Comparison of ENCODE assay signal across 1 cellular context in the genomic region with DNA sequence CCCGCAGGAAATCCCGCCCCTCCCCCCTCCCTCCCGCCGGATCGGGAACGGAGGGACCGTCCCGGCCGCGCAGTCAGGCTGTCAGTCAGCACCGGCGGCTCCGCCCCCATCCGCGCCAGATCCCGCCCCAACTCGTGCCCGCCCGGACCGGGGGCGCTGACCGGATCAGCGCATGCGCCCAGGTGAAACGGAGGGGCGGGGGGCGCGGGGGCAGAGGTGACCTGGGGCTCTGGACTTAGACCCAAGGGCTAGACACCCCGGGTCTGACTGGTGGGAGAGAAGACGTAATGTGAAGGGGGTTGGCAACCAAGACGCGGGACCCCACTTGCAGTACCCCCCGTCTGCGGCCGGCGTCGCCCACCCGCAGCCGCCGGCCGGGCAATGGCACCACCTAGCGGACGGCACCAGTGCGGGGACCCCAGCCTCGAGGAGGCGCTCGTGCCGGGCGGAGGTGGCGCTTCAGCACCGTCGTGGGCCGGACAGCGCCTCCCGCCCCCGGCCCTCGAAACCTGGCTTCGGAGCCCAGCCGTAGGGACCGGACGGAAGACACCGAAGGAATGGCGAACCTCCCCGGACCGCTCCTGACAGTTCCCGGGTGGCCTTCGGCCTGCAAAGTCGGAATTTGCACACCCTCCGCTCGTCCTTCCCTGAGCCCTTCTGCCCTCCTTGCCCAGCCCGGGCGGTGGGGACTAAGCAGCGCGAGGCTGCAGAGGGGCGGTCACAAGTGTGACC.
TF ChIP-seq lines count a peak whose summit lies in the region.

A gene with protein sequence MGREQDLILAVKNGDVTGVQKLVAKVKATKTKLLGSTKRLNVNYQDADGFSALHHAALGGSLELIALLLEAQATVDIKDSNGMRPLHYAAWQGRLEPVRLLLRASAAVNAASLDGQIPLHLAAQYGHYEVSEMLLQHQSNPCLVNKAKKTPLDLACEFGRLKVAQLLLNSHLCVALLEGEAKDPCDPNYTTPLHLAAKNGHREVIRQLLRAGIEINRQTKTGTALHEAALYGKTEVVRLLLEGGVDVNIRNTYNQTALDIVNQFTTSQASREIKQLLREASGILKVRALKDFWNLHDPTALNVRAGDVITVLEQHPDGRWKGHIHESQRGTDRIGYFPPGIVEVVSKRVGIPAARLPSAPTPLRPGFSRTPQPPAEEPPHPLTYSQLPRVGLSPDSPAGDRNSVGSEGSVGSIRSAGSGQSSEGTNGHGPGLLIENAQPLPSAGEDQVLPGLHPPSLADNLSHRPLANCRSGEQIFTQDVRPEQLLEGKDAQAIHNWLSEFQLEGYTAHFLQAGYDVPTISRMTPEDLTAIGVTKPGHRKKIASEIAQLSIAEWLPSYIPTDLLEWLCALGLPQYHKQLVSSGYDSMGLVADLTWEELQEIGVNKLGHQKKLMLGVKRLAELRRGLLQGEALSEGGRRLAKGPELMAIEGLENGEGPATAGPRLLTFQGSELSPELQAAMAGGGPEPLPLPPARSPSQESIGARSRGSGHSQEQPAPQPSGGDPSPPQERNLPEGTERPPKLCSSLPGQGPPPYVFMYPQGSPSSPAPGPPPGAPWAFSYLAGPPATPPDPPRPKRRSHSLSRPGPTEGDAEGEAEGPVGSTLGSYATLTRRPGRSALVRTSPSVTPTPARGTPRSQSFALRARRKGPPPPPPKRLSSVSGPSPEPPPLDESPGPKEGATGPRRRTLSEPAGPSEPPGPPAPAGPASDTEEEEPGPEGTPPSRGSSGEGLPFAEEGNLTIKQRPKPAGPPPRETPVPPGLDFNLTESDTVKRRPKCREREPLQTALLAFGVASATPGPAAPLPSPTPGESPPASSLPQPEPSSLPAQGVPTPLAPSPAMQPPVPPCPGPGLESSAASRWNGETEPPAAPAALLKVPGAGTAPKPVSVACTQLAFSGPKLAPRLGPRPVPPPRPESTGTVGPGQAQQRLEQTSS (N-terminal part only) (minus strand): TSS at position 15 of the 732 bp plus-strand sequence. CDS start 1,733 bp downstream, outside the sequence.

TF ChIP-seq in HepG2, 621 proteins besides CTCF, POLR2A, EP300 and RAD21 (continued from another document and continues in another):
- TF ChIP-seq, protein P1, sequence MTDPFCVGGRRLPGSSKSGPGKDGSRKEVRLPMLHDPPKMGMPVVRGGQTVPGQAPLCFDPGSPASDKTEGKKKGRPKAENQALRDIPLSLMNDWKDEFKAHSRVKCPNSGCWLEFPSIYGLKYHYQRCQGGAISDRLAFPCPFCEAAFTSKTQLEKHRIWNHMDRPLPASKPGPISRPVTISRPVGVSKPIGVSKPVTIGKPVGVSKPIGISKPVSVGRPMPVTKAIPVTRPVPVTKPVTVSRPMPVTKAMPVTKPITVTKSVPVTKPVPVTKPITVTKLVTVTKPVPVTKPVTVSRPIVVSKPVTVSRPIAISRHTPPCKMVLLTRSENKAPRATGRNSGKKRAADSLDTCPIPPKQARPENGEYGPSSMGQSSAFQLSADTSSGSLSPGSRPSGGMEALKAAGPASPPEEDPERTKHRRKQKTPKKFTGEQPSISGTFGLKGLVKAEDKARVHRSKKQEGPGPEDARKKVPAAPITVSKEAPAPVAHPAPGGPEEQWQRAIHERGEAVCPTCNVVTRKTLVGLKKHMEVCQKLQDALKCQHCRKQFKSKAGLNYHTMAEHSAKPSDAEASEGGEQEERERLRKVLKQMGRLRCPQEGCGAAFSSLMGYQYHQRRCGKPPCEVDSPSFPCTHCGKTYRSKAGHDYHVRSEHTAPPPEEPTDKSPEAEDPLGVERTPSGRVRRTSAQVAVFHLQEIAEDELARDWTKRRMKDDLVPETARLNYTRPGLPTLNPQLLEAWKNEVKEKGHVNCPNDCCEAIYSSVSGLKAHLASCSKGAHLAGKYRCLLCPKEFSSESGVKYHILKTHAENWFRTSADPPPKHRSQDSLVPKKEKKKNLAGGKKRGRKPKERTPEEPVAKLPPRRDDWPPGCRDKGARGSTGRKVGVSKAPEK (CRISPR knock-in tag; IDR thresholded peaks at IDR 0.05; ENCODE audit: borderline replicate concordance): peak; percentile 85
- TF ChIP-seq ZNF713 (CRISPR knock-in tag; IDR thresholded peaks at IDR 0.05) (no peak; the same call in none of the 2 replicates), ZSCAN31 (CRISPR knock-in tag; IDR thresholded peaks at IDR 0.05; ENCODE audit: low read depth) (peak; percentile 93), ZNF557 (CRISPR knock-in tag; IDR thresholded peaks at IDR 0.05) (peak; percentile 72; the same call in 1 of the 2 replicates), SIN3A (IDR thresholded peaks at IDR 0.05; ENCODE audit: borderline replicate concordance, low read depth, low read length) (peak; percentile 95), STAG1 (CRISPR knock-in tag; IDR thresholded peaks at IDR 0.05) (peak; percentile 91), ZMYM4 (CRISPR knock-in tag; IDR thresholded peaks at IDR 0.05) (peak; percentile 39), ESRRA (CRISPR knock-in tag; IDR thresholded peaks at IDR 0.05; ENCODE audit: low read depth) (peak; percentile 85), XRCC5 (optimal IDR thresholded peaks at IDR 0.05; ENCODE audit: low read length) (peak; percentile 96), KAT2B (IDR thresholded peaks at IDR 0.05; ENCODE audit: borderline replicate concordance, low read depth, low read length) (no peak), ELF4 (CRISPR knock-in tag; IDR thresholded peaks at IDR 0.05; ENCODE audit: borderline replicate concordance) (peak; percentile 88), ZNF615 (CRISPR knock-in tag; IDR thresholded peaks at IDR 0.05; ENCODE audit: borderline replicate concordance) (peak; percentile 97), SNRNP70 (IDR thresholded peaks at IDR 0.05; ENCODE audit: low read depth, low read length) (no peak), ZNF616 (CRISPR knock-in tag; IDR thresholded peaks at IDR 0.05; ENCODE audit: low read depth) (peak; percentile 93), SRY (CRISPR knock-in tag; IDR thresholded peaks at IDR 0.05) (peak; percentile 96), PHF20 (CRISPR knock-in tag; IDR thresholded peaks at IDR 0.05) (peak; percentile 67), NCOA5 (CRISPR knock-in tag; IDR thresholded peaks at IDR 0.05) (no peak; the same call in 1 of the 2 replicates), MAF1 (CRISPR knock-in tag; IDR thresholded peaks at IDR 0.05; ENCODE audit: borderline replicate concordance) (peak; percentile 70; the same call in 1 of the 2 replicates), FOXK1 (CRISPR knock-in tag; IDR thresholded peaks at IDR 0.05; ENCODE audit: borderline replicate concordance, low read depth) (peak; percentile 78; the same call in 1 of the 2 replicates), ZNF441 (CRISPR knock-in tag; IDR thresholded peaks at IDR 0.05; ENCODE audit: borderline replicate concordance) (peak; percentile 96)
- TF ChIP-seq, protein P2, sequence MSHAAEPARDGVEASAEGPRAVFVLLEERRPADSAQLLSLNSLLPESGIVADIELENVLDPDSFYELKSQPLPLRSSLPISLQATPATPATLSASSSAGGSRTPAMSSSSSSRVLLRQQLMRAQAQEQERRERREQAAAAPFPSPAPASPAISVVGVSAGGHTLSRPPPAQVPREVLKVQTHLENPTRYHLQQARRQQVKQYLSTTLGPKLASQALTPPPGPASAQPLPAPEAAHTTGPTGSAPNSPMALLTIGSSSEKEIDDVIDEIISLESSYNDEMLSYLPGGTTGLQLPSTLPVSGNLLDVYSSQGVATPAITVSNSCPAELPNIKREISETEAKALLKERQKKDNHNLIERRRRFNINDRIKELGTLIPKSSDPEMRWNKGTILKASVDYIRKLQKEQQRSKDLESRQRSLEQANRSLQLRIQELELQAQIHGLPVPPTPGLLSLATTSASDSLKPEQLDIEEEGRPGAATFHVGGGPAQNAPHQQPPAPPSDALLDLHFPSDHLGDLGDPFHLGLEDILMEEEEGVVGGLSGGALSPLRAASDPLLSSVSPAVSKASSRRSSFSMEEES (CRISPR knock-in tag; IDR thresholded peaks at IDR 0.05): peak; percentile 92
- TF ChIP-seq, protein P3, sequence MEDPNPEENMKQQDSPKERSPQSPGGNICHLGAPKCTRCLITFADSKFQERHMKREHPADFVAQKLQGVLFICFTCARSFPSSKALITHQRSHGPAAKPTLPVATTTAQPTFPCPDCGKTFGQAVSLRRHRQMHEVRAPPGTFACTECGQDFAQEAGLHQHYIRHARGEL (CRISPR knock-in tag; IDR thresholded peaks at IDR 0.05): peak; percentile 91; the same call in 1 of the 2 replicates
- TF ChIP-seq, protein P4, sequence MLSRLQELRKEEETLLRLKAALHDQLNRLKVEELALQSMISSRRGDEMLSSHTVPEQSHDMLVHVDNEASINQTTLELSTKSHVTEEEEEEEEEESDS (CRISPR knock-in tag; IDR thresholded peaks at IDR 0.05; ENCODE audit: borderline replicate concordance): peak; percentile 87; the same call in 1 of the 2 replicates
- TF ChIP-seq, protein P5, sequence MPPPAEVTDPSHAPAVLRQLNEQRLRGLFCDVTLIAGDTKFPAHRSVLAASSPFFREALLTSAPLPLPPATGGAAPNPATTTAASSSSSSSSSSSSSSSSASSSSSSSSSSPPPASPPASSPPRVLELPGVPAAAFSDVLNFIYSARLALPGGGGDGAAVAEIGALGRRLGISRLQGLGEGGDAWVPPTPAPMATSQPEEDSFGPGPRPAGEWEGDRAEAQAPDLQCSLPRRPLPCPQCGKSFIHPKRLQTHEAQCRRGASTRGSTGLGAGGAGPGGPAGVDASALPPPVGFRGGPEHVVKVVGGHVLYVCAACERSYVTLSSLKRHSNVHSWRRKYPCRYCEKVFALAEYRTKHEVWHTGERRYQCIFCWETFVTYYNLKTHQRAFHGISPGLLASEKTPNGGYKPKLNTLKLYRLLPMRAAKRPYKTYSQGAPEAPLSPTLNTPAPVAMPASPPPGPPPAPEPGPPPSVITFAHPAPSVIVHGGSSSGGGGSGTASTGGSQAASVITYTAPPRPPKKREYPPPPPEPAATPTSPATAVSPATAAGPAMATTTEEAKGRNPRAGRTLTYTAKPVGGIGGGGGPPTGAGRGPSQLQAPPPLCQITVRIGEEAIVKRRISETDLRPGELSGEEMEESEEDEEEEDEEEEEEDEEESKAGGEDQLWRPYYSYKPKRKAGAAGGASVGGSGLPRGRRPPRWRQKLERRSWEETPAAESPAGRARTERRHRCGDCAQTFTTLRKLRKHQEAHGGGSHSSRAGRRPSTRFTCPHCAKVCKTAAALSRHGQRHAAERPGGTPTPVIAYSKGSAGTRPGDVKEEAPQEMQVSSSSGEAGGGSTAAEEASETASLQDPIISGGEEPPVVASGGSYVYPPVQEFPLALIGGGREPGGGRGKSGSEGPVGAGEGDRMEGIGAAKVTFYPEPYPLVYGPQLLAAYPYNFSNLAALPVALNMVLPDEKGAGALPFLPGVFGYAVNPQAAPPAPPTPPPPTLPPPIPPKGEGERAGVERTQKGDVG (CRISPR knock-in tag; IDR thresholded peaks at IDR 0.05; ENCODE audit: borderline replicate concordance): peak; percentile 92; the same call in 1 of the 2 replicates
- TF ChIP-seq, protein P6, sequence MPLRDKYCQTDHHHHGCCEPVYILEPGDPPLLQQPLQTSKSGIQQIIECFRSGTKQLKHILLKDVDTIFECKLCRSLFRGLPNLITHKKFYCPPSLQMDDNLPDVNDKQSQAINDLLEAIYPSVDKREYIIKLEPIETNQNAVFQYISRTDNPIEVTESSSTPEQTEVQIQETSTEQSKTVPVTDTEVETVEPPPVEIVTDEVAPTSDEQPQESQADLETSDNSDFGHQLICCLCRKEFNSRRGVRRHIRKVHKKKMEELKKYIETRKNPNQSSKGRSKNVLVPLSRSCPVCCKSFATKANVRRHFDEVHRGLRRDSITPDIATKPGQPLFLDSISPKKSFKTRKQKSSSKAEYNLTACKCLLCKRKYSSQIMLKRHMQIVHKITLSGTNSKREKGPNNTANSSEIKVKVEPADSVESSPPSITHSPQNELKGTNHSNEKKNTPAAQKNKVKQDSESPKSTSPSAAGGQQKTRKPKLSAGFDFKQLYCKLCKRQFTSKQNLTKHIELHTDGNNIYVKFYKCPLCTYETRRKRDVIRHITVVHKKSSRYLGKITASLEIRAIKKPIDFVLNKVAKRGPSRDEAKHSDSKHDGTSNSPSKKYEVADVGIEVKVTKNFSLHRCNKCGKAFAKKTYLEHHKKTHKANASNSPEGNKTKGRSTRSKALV (CRISPR knock-in tag; IDR thresholded peaks at IDR 0.05): peak; percentile 80
- TF ChIP-seq, protein P7, sequence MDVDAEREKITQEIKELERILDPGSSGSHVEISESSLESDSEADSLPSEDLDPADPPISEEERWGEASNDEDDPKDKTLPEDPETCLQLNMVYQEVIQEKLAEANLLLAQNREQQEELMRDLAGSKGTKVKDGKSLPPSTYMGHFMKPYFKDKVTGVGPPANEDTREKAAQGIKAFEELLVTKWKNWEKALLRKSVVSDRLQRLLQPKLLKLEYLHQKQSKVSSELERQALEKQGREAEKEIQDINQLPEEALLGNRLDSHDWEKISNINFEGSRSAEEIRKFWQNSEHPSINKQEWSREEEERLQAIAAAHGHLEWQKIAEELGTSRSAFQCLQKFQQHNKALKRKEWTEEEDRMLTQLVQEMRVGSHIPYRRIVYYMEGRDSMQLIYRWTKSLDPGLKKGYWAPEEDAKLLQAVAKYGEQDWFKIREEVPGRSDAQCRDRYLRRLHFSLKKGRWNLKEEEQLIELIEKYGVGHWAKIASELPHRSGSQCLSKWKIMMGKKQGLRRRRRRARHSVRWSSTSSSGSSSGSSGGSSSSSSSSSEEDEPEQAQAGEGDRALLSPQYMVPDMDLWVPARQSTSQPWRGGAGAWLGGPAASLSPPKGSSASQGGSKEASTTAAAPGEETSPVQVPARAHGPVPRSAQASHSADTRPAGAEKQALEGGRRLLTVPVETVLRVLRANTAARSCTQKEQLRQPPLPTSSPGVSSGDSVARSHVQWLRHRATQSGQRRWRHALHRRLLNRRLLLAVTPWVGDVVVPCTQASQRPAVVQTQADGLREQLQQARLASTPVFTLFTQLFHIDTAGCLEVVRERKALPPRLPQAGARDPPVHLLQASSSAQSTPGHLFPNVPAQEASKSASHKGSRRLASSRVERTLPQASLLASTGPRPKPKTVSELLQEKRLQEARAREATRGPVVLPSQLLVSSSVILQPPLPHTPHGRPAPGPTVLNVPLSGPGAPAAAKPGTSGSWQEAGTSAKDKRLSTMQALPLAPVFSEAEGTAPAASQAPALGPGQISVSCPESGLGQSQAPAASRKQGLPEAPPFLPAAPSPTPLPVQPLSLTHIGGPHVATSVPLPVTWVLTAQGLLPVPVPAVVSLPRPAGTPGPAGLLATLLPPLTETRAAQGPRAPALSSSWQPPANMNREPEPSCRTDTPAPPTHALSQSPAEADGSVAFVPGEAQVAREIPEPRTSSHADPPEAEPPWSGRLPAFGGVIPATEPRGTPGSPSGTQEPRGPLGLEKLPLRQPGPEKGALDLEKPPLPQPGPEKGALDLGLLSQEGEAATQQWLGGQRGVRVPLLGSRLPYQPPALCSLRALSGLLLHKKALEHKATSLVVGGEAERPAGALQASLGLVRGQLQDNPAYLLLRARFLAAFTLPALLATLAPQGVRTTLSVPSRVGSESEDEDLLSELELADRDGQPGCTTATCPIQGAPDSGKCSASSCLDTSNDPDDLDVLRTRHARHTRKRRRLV (CRISPR knock-in tag; IDR thresholded peaks at IDR 0.05): peak; percentile 96
- TF ChIP-seq, protein P8, sequence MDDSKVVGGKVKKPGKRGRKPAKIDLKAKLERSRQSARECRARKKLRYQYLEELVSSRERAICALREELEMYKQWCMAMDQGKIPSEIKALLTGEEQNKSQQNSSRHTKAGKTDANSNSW (CRISPR knock-in tag; IDR thresholded peaks at IDR 0.05; ENCODE audit: borderline replicate concordance): peak; percentile 97; the same call in 1 of the 2 replicates
- TF ChIP-seq, protein P9, sequence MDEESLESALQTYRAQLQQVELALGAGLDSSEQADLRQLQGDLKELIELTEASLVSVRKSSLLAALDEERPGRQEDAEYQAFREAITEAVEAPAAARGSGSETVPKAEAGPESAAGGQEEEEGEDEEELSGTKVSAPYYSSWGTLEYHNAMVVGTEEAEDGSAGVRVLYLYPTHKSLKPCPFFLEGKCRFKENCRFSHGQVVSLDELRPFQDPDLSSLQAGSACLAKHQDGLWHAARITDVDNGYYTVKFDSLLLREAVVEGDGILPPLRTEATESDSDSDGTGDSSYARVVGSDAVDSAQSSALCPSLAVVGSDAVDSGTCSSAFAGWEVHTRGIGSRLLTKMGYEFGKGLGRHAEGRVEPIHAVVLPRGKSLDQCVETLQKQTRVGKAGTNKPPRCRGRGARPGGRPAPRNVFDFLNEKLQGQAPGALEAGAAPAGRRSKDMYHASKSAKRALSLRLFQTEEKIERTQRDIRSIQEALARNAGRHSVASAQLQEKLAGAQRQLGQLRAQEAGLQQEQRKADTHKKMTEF (CRISPR knock-in tag; IDR thresholded peaks at IDR 0.05): peak; percentile 99
